13 cellular contexts compared by ENCODE assay signal in the genomic region with DNA sequence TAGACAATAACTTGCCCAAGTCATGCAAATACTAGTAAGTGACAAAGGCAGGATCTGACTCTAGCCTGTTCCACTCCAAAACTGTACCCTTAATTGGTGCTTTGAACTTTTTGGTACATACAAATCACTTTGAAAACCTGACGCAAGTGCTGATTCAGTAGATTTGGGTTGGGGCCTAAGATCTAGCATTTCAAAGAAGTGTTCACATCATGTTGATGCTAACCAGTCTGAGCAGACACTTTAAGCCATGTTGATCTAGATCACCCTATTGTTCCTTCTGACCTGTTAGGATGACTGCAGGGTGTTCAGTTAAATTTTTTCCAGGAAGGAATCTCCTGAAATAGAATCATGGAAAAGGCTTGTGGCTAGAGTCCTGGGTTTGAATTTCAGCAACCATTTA.
"Had no signal": no experiment of that assay in that cellular context is flagged by ENCODE, and none has a peak within 500 bp of the region (broad histone marks: within the 10 kb centered on the region; RNA-seq: fewer than 3 reads in every experiment).

No MANE protein-coding gene starts in this region.

- H3K36me3 ChIP-seq: gastroesophageal sphincter, stomach, thoracic aorta had no signal

- H3K27ac ChIP-seq: coronary artery, gastroesophageal sphincter, stomach, thoracic aorta had no signal

- H3K27me3 ChIP-seq: gastroesophageal sphincter, stomach had no signal

- DNase-seq: activated CD4-positive, alpha-beta T cell treated with anti-CD3 and anti-CD28 coated beads for 4 hours; activated CD8-positive, alpha-beta T cell treated with anti-CD3 and anti-CD28 coated beads, Interleukin-2, amount 10 ng/mL, durations not matched to agents 7 days and 5 days; activated naive CD4-positive, alpha-beta T cell treated with anti-CD3 and anti-CD28 coated beads for 36 hours; effector CD4-positive, alpha-beta T cell; left ventricle myocardium superior; stimulated activated CD4-positive, alpha-beta T cell treated with anti-CD3 and anti-CD28 coated beads, Interleukin-15, amount 100 ng/mL, for 24 hours; stimulated activated CD4-positive, alpha-beta T cell treated with anti-CD3 and anti-CD28 coated beads, Interleukin-4, amount 100 ng/mL, for 4 hours; stomach had no signal

- H3K27ac Mint-ChIP-seq: activated CD8-positive, alpha-beta T cell treated with anti-CD3 and anti-CD28 coated beads, Interleukin-2, amount 10 ng/mL, durations not matched to agents 7 days and 5 days; activated naive CD4-positive, alpha-beta T cell treated with anti-CD3 and anti-CD28 coated beads for 36 hours had no signal

- ATAC-seq: activated CD8-positive, alpha-beta T cell treated with anti-CD3 and anti-CD28 coated beads, Interleukin-2, amount 10 ng/mL, durations not matched to agents 7 days and 5 days; gastroesophageal sphincter; left ventricle myocardium superior had no signal

- H3K4me3 ChIP-seq: coronary artery, gastroesophageal sphincter, stomach, thoracic aorta had no signal

- H3K4me3 Mint-ChIP-seq: activated CD8-positive, alpha-beta T cell treated with anti-CD3 and anti-CD28 coated beads, Interleukin-2, amount 10 ng/mL, durations not matched to agents 7 days and 5 days; activated naive CD4-positive, alpha-beta T cell treated with anti-CD3 and anti-CD28 coated beads for 36 hours had no signal

- H3K9me3 ChIP-seq: stomach, thoracic aorta had no signal

- FAIRE-seq: astrocyte, endothelial cell of umbilical vein had no signal
